ENCODE assay signal across 12 cellular contexts in genomic region chr3:177944228-177944661, GRCh38.
DNase-seq lines count a peak whose midpoint lies in the region; ATAC-seq and TF ChIP-seq lines count a peak whose summit lies in the region.
"Had no signal": no experiment of that assay in that cellular context is flagged by ENCODE, and none has a peak within 500 bp of the region (broad histone marks: within the 10 kb centered on the region; RNA-seq: fewer than 3 reads in every experiment).

No MANE protein-coding gene starts in this region.

- H3K9me2 ChIP-seq in OCI-LY7 (ENCODE audit: insufficient read depth, low read length), result no peaks in the 10 kb centered on the region

- POLR2A ChIA-PET in OCI-LY7 (lab: Charles Lee), result no interaction called here

- H3K79me2 ChIP-seq in OCI-LY7 (ENCODE audit: insufficient read depth, low read depth, low read length), result no peaks in the 10 kb centered on the region

- TF ChIP-seq CTCF in OCI-LY7 (conservative IDR thresholded peaks at IDR 0.05; ENCODE audit: low read length) (no peak), cardiac fibroblast (IDR thresholded peaks at IDR 0.05; ENCODE audit: low read depth, low read length) (no peak)

- no peaks in the 10 kb centered on the region for H3K27me3 ChIP-seq in BLaER1
- H3K27me3 ChIP-seq: transverse colon had no signal

- DNase-seq in GF-D8 (lab: John Stamatoyannopoulos, UW) (peak; percentile 41), OCI-LY7 (ENCODE audit: low spot score) (peak; percentile 8), cardiac fibroblast (ENCODE audit: low read depth in 2 of 2) (peak; percentile 18 to 28), DMS79 (lab: John Stamatoyannopoulos, UW) (no peak)
- DNase-seq: amygdala, NCI-H187, right cardiac atrium, transverse colon had no signal

- H3K4me3 ChIP-seq in BLaER1 (peak overlapping the region; percentile 18; the same call in 1 of the 2 replicates), OCI-LY7 (ENCODE audit: low read depth, low read length, poor library complexity, severe bottlenecking) (no peak overlapping the region), cardiac fibroblast (replicated peaks in 1 of 2; ENCODE audit: low read depth in 2 of 2, low read length in 2 of 2) (no peak overlapping the region)
- H3K4me3 ChIP-seq: transverse colon had no signal

- CTCF ChIA-PET in OCI-LY7 (lab: Charles Lee; ENCODE audit: unreplicated experiment), result no interaction called here

- peak overlapping the region; percentile 53 for H3K4me2 ChIP-seq in BLaER1
- no peak overlapping the region for H3K4me2 ChIP-seq in OCI-LY7 (ENCODE audit: low read length)

- H3K27ac ChIP-seq in BLaER1, result peak overlapping the region; percentile 52; the same call in 1 of the 2 replicates
- no peak overlapping the region for H3K27ac ChIP-seq in OCI-LY7 (ENCODE audit: low read depth, low read length, poor library complexity, severe bottlenecking)
- H3K27ac ChIP-seq: transverse colon had no signal

- H4K20me1 ChIP-seq in BLaER1, result no peaks in the 10 kb centered on the region
- no peaks in the 10 kb centered on the region for H4K20me1 ChIP-seq in OCI-LY7 (ENCODE audit: insufficient read depth, low read length)

- H2AFZ ChIP-seq in OCI-LY7 (ENCODE audit: low read length), result no peak overlapping the region

- intact Hi-C loops in OCI-LY7 (cut with micrococcal nuclease; ENCODE audit: unreplicated experiment), result no loop called here

- BruUV-seq in OCI-LY7 (replicated peaks; lab: Mats Ljungman, UMichigan), result no TSS peak

- H3K9me3 ChIP-seq in BLaER1 (peaks cover 48% of the 10 kb centered on the region), OCI-LY7 (ENCODE audit: low read length) (no peaks in the 10 kb centered on the region)
- H3K9me3 ChIP-seq: transverse colon had no signal

- ATAC-seq in HG02973 (IDR thresholded peaks at IDR 0.05; ENCODE audit: unreplicated experiment), result no peak
- ATAC-seq in GM19397 (IDR thresholded peaks at IDR 0.05; ENCODE audit: unreplicated experiment), result no peak
- no peak for ATAC-seq in GM21526 (IDR thresholded peaks at IDR 0.05; ENCODE audit: low FRiP score, unreplicated experiment)
- ATAC-seq: right cardiac atrium had no signal

- no peak overlapping the region for H3K9ac ChIP-seq in BLaER1

- H3K36me3 ChIP-seq in BLaER1 (peaks cover 7% of the 10 kb centered on the region; the same call in 1 of the 2 replicates), OCI-LY7 (ENCODE audit: insufficient read depth, low read length) (no peaks in the 10 kb centered on the region)
- H3K36me3 ChIP-seq: transverse colon had no signal

- H3K4me1 ChIP-seq in BLaER1, result peaks cover 47% of the 10 kb centered on the region
- H3K4me1 ChIP-seq in OCI-LY7 (ENCODE audit: insufficient read depth, low read length, poor library complexity, severe bottlenecking), result peaks cover 5% of the 10 kb centered on the region
- H3K4me1 ChIP-seq: transverse colon had no signal
